ENCODE assay signal across 18 cellular contexts in the genomic region with DNA sequence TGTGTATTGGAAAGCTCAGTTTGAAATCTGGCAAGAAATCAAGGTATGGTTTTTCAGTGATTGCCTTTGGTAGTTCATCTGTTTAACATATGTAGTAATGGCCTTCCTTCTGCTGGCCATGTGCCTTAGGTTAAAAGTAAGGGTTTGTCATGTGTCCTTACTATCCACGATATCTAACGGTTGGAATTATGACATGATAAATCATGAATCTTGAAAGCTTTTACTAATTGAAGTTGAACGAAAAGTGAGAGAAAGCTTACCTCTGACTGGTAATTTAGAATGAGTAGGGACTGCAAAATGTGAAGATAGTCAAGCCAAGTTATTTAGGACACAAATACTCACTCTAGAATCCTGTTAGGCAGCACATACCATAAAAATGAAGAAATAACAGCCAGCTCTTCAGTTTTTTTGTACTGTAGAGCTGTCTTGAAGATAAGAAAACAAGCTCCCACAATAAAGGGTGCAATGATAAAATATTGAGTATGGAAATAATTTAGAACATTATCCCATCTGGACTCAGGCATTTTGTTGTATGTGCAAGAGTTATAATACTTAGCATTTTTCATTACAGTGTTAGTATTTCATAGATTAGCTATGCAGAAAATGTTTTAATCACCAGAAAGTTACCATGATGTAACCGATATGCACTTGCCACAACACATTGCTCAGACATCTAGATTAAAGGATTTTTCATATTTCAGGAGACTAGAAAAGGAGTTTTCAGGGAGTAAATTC.
DNase-seq lines count a peak whose midpoint lies in the region; ATAC-seq and TF ChIP-seq lines count a peak whose summit lies in the region.
"Had no signal": no experiment of that assay in that cellular context is flagged by ENCODE, and none has a peak within 500 bp of the region (broad histone marks: within the 10 kb centered on the region; RNA-seq: fewer than 3 reads in every experiment).

No MANE protein-coding gene starts in this region.

- 63 to 83% (median 67%) methylated on average over 4 of the region's 4 CpGs for WGBS in heart left ventricle, 4 donors
- 55% methylated on average over 4 of the region's 4 CpGs for WGBS in right cardiac atrium
- WGBS in gastroesophageal sphincter (ENCODE audit: low coverage in 1 of 2), 2 donors = 24 to 40% methylated on average over 4 of the region's 4 CpGs
- 91% methylated on average over 4 of the region's 4 CpGs for WGBS in smooth muscle cell (ENCODE audit: low lambda C conversion rate)

- DNase-seq in heart left ventricle (no peak), right cardiac atrium (no peak), astrocyte of the cerebellum (ENCODE audit: low read depth) (peak; percentile 49), vagina (ENCODE audit: extremely low spot score in 2 of 2) (no peak), smooth muscle cell (lab: John Stamatoyannopoulos, UW; ENCODE audit: unreplicated experiment) (no peak), islet precursor cell (no peak)
- DNase-seq: activated effector memory CD4-positive, alpha-beta T cell treated with anti-CD3 and anti-CD28 coated beads, Interleukin-2, amount 50 U/mL, for 16 hours; CD8-positive, alpha-beta memory T cell; mammary epithelial cell; NCI-H1694; stimulated activated naive CD4-positive, alpha-beta T cell had no signal

- H3K27me3 ChIP-seq in heart left ventricle (no peaks in the 10 kb centered on the region), right cardiac atrium (ENCODE audit: control insufficient read depth, insufficient read depth) (no peaks in the 10 kb centered on the region), gastroesophageal sphincter (no peaks in the 10 kb centered on the region), vagina (no peaks in the 10 kb centered on the region), smooth muscle cell (ENCODE audit: low read depth) (no peaks in the 10 kb centered on the region)
- H3K27me3 ChIP-seq: ascending aorta had no signal

- peaks cover 0 to 41% (median 5%) of the 10 kb centered on the region in 12 donors for H3K4me1 ChIP-seq in heart left ventricle
- H3K4me1 ChIP-seq in right cardiac atrium (ENCODE audit: control insufficient read depth, insufficient read depth, low read length) = no peaks in the 10 kb centered on the region
- H3K4me1 ChIP-seq in gastroesophageal sphincter = peaks cover 0 to 24% (median 0%) of the 10 kb centered on the region in 3 donors
- H3K4me1 ChIP-seq in vagina = no peaks in the 10 kb centered on the region
- no peaks in the 10 kb centered on the region for H3K4me1 ChIP-seq in smooth muscle cell (ENCODE audit: low read depth)

- no peak overlapping the region for H3K9ac ChIP-seq in smooth muscle cell (ENCODE audit: low read depth)
- H3K9ac ChIP-seq: KMS-11 had no signal

- H3K9me3 ChIP-seq in heart left ventricle = peaks cover 0 to 4% (median under 1%) of the 10 kb centered on the region in 12 donors
- no peaks in the 10 kb centered on the region for H3K9me3 ChIP-seq in right cardiac atrium (ENCODE audit: control insufficient read depth, low read length)
- H3K9me3 ChIP-seq in gastroesophageal sphincter = no peaks in the 10 kb centered on the region
- H3K9me3 ChIP-seq in vagina = no peaks in the 10 kb centered on the region
- no peaks in the 10 kb centered on the region for H3K9me3 ChIP-seq in smooth muscle cell (replicated peaks; ENCODE audit: low read depth)

- TF ChIP-seq CTCF in heart left ventricle (IDR thresholded peaks at IDR 0.05) (no peak), astrocyte of the cerebellum (IDR thresholded peaks at IDR 0.05; ENCODE audit: low read depth, low read length, missing control alignments) (no peak), gastroesophageal sphincter (IDR thresholded peaks at IDR 0.05) (no peak), vagina (IDR thresholded peaks at IDR 0.05) (no peak), smooth muscle cell (IDR thresholded peaks at IDR 0.05; ENCODE audit: borderline replicate concordance, insufficient read depth, poor library complexity, severe bottlenecking) (no peak)

- H3K36me3 ChIP-seq in heart left ventricle = no peaks in the 10 kb centered on the region
- H3K36me3 ChIP-seq in gastroesophageal sphincter = no peaks in the 10 kb centered on the region
- no peaks in the 10 kb centered on the region for H3K36me3 ChIP-seq in vagina
- H3K36me3 ChIP-seq in smooth muscle cell (ENCODE audit: low read depth) = no peaks in the 10 kb centered on the region
- H3K36me3 ChIP-seq: ascending aorta had no signal

- TF ChIP-seq POLR2A in heart left ventricle (IDR thresholded peaks at IDR 0.05) (no peak), gastroesophageal sphincter (IDR thresholded peaks at IDR 0.05) (no peak), vagina (IDR thresholded peaks at IDR 0.05) (no peak)

- H2AFZ ChIP-seq in smooth muscle cell (ENCODE audit: low read depth) = no peak overlapping the region

- no peak overlapping the region for H3K4me2 ChIP-seq in smooth muscle cell
- H3K4me2 ChIP-seq: KMS-11 had no signal

- H3K27ac ChIP-seq in heart left ventricle = peak overlapping the region in 3 of 12 donors; percentile 2 to 30 (median 15)
- H3K27ac ChIP-seq in right cardiac atrium (ENCODE audit: low read length) = no peak overlapping the region
- no peak overlapping the region for H3K27ac ChIP-seq in gastroesophageal sphincter
- H3K27ac ChIP-seq in vagina = no peak overlapping the region
- no peak overlapping the region for H3K27ac ChIP-seq in smooth muscle cell (ENCODE audit: low read depth)
- H3K27ac ChIP-seq: 22Rv1, ascending aorta, KMS-11, VCaP had no signal

- no peaks in the 10 kb centered on the region for H3F3A ChIP-seq in smooth muscle cell (ENCODE audit: low read depth)

- no peak for ATAC-seq in heart left ventricle
- ATAC-seq in right cardiac atrium = no peak
- ATAC-seq in gastroesophageal sphincter = peak; percentile 41
- ATAC-seq in GM18858 (IDR thresholded peaks at IDR 0.05; ENCODE audit: unreplicated experiment) = no peak
- ATAC-seq: Panc1 had no signal

- intact Hi-C loops in heart left ventricle (cut with DNase I) = no loop called here
- intact Hi-C loops in right cardiac atrium (cut with DNase I) = no loop called here
- intact Hi-C loops in vagina (cut with DNase I) = no loop called here

- no peaks in the 10 kb centered on the region for H4K20me1 ChIP-seq in smooth muscle cell (ENCODE audit: low read depth)

- no peak for TF ChIP-seq EP300 in gastroesophageal sphincter (IDR thresholded peaks at IDR 0.05)

- no peaks in the 10 kb centered on the region for H3K79me2 ChIP-seq in smooth muscle cell (ENCODE audit: low read depth)

- in situ Hi-C loops in astrocyte of the cerebellum (cut with HindIII; ENCODE audit: low sequenced_read_pairs) = no loop called here

- peak overlapping the region in 8 of 12 donors; percentile 13 to 44 (median 21) for H3K4me3 ChIP-seq in heart left ventricle
- no peak overlapping the region for H3K4me3 ChIP-seq in right cardiac atrium (ENCODE audit: low read length)
- no peak overlapping the region for H3K4me3 ChIP-seq in astrocyte of the cerebellum (ENCODE audit: low read depth, low read length)
- peak overlapping the region in 1 of 2 donors; percentile 20 for H3K4me3 ChIP-seq in gastroesophageal sphincter
- H3K4me3 ChIP-seq in vagina = no peak overlapping the region
- no peak overlapping the region for H3K4me3 ChIP-seq in smooth muscle cell
- H3K4me3 ChIP-seq: ascending aorta had no signal

Comparison
In these comparisons a context has a peak if more than half of its experiments do, and no peak if none do; other contexts are left out.
1. H3K4me3 ChIP-seq: peak in heart left ventricle (8 of 12); none in right cardiac atrium (single experiment), astrocyte of the cerebellum (single experiment), vagina (0 of 2) and smooth muscle cell (single experiment).